In genomic region chr6:16362296-16362695, GRCh38 we compare ENCODE assay signal across 16 cellular contexts.
A peak's percentile ranks its signal among the peaks of the same experiment; 100 is the strongest.
DNase-seq lines count a peak whose midpoint lies in the region; ATAC-seq, FAIRE-seq and TF ChIP-seq lines count a peak whose summit lies in the region.
"Had no signal": no experiment of that assay in that cellular context is flagged by ENCODE, and none has a peak within 500 bp of the region (broad histone marks: within the 10 kb centered on the region; RNA-seq: fewer than 3 reads in every experiment).

No MANE protein-coding gene starts in this region.

- FAIRE-seq in kidney (lab: Jason Lieb, UNC), result no peak
- no peak for FAIRE-seq in small intestine (lab: Jason Lieb, UNC)
- FAIRE-seq: A204.1, GM12878, GM18507, H1 had no signal

- no peaks in the 10 kb centered on the region for H3K27me3 Mint-ChIP-seq in dendritic cell treated with granulocyte-macrophage colony-stimulating factor and Interleukin-4, amounts not matched to agents 40 ng/mL and 50 ng/mL, for 4 days
- H3K27me3 Mint-ChIP-seq: CD4-positive, alpha-beta memory T cell had no signal

- no peaks in the 10 kb centered on the region for H3K27me3 ChIP-seq in small intestine (ENCODE audit: control insufficient read depth in 2 of 2, insufficient read depth in 2 of 2, low read length in 2 of 2)

- H3K4me1 ChIP-seq in kidney (ENCODE audit: control insufficient read depth in 1 of 2, insufficient read depth in 1 of 2, low read depth in 1 of 2, low read length in 2 of 2) (peaks cover 2 to 5% of the 10 kb centered on the region in 2 donors), small intestine (ENCODE audit: control insufficient read depth in 2 of 2, insufficient read depth in 1 of 2, low read depth in 1 of 2, low read length in 1 of 2) (peaks cover 0 to 2% of the 10 kb centered on the region in 2 donors)
- H3K4me1 ChIP-seq: HAP-1 had no signal

- no peak overlapping the region for H3K9ac ChIP-seq in kidney (ENCODE audit: low read length in 2 of 2)

- H3K4me3 ChIP-seq in skin epidermis, result no peak overlapping the region
- no peak overlapping the region for H3K4me3 ChIP-seq in kidney (ENCODE audit: low read length in 2 of 2)
- H3K4me3 ChIP-seq in small intestine (ENCODE audit: low read depth in 1 of 2, low read length in 2 of 2), result no peak overlapping the region
- H3K4me3 ChIP-seq: GM12878, HAP-1 had no signal

- ATAC-seq in left cardiac atrium (peak; percentile 17 to 41), Right ventricle myocardium superior (ENCODE audit: poor library complexity) (no peak), GM19463 (IDR thresholded peaks at IDR 0.05; ENCODE audit: unreplicated experiment) (no peak)
- ATAC-seq: GM12878 had no signal

- H3K36me3 Mint-ChIP-seq in dendritic cell treated with granulocyte-macrophage colony-stimulating factor and Interleukin-4, amounts not matched to agents 40 ng/mL and 50 ng/mL, for 4 days (ENCODE audit: low read depth), result peaks cover 33% of the 10 kb centered on the region

- WGBS in small intestine, 3 donors, result 78 to 84% (median 79%) methylated on average over 11 of the region's 11 CpGs

- H3K36me3 ChIP-seq in kidney (ENCODE audit: control insufficient read depth in 1 of 2, insufficient read depth in 2 of 2, low read length in 2 of 2) (no peaks in the 10 kb centered on the region), small intestine (ENCODE audit: control insufficient read depth in 2 of 2, insufficient read depth in 2 of 2, low read length in 2 of 2) (no peaks in the 10 kb centered on the region)
- H3K36me3 ChIP-seq: HAP-1 had no signal

- no peak overlapping the region for H3K4me3 Mint-ChIP-seq in dendritic cell treated with granulocyte-macrophage colony-stimulating factor and Interleukin-4, amounts not matched to agents 40 ng/mL and 50 ng/mL, for 4 days
- H3K4me3 Mint-ChIP-seq: B cell; CD4-positive, alpha-beta memory T cell had no signal

- H3K27ac ChIP-seq in skin epidermis, result peak overlapping the region in 11 of 21 experiments; percentile 5 to 78 (median 47)
- no peak overlapping the region for H3K27ac ChIP-seq in kidney (ENCODE audit: low read depth in 2 of 2, low read length in 2 of 2)
- H3K27ac ChIP-seq in small intestine (ENCODE audit: low read depth in 1 of 2, low read length in 1 of 2), result no peak overlapping the region
- H3K27ac ChIP-seq: C4-2B had no signal

- H3K9me3 Mint-ChIP-seq in dendritic cell treated with granulocyte-macrophage colony-stimulating factor and Interleukin-4, amounts not matched to agents 40 ng/mL and 50 ng/mL, for 4 days, result no peaks in the 10 kb centered on the region
- H3K9me3 Mint-ChIP-seq: CD4-positive, alpha-beta memory T cell had no signal

- H3K27ac Mint-ChIP-seq in dendritic cell treated with granulocyte-macrophage colony-stimulating factor and Interleukin-4, amounts not matched to agents 40 ng/mL and 50 ng/mL, for 4 days, result peak overlapping the region; percentile 33
- H3K27ac Mint-ChIP-seq: B cell had no signal

- no peak for DNase-seq in left cardiac atrium
- no peak for DNase-seq in Right ventricle myocardium superior
- no peak for DNase-seq in kidney
- no peak for DNase-seq in small intestine
- DNase-seq: CD4-positive, alpha-beta memory T cell; DMS79 had no signal

- H3K9me3 ChIP-seq in kidney (ENCODE audit: control insufficient read depth in 1 of 2, low read length in 2 of 2), result no peaks in the 10 kb centered on the region
- H3K9me3 ChIP-seq in small intestine (ENCODE audit: control insufficient read depth, low read depth), result no peaks in the 10 kb centered on the region
- H3K9me3 ChIP-seq: HAP-1 had no signal

- no peak for TF ChIP-seq CTCF in kidney (IDR thresholded peaks at IDR 0.05; ENCODE audit: borderline replicate concordance, extremely low read depth, insufficient read depth)

- H3K4me1 Mint-ChIP-seq in dendritic cell treated with granulocyte-macrophage colony-stimulating factor and Interleukin-4, amounts not matched to agents 40 ng/mL and 50 ng/mL, for 4 days (ENCODE audit: low read depth), result peaks cover 36% of the 10 kb centered on the region

- intact Hi-C loops in left cardiac atrium (cut with DNase I) (no loop called here), Right ventricle myocardium superior (cut with DNase I) (no loop called here), kidney (cut with DNase I) (no loop called here)
- intact Hi-C loops in dendritic cell treated with granulocyte-macrophage colony-stimulating factor and Interleukin-4, amounts not matched to agents 40 ng/mL and 50 ng/mL, for 4 days (cut with micrococcal nuclease), result no loop called here

Comparison
In these comparisons a context has a peak if more than half of its experiments do, and no peak if none do; other contexts are left out.
1. ATAC-seq: peak in left cardiac atrium (2 of 2); none in Right ventricle myocardium superior (single experiment) and GM19463 (single experiment).
2. H3K27ac ChIP-seq: peak in skin epidermis (11 of 21); none in kidney (0 of 2) and small intestine (0 of 2).